In the genomic region with DNA sequence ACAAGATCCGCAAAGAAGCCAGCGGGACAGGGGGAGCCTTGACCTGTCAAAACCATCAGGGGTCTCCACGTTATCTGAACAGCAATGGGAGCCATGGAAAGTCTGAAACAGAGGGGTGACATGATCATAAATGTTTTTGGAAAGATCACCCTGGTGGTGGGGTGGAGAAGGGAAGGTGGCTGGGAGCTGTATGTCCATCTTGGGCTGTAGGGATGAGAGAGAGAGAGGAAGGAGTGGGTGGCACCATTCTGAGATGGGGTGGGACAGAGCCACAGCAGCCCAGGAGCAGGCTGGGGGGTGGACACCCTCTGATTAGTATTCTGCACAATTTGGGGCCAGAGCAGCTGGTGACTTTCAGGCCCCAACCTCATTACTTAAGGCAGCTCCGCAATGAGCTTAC, we compare ENCODE assay signal across 17 cellular contexts. TPM values are rescaled to one million over a fixed set of nuclear protein-coding genes. Genes with fewer than 3 reads are reported as not detected.
DNase-seq lines count a peak whose midpoint lies in the region; ATAC-seq and TF ChIP-seq lines count a peak whose summit lies in the region.
"Had no signal": no experiment of that assay in that cellular context is flagged by ENCODE, and none has a peak within 500 bp of the region (broad histone marks: within the 10 kb centered on the region; RNA-seq: fewer than 3 reads in every experiment).

No MANE protein-coding gene starts in this region.

- H3K9me3 Mint-ChIP-seq in Calu3 (ENCODE audit: low read depth, unreplicated experiment) = peaks cover 5% of the 10 kb centered on the region
- H3K9me3 Mint-ChIP-seq in endothelial cell (ENCODE audit: unreplicated experiment) = no peaks in the 10 kb centered on the region
- H3K9me3 Mint-ChIP-seq in type B pancreatic cell = peaks cover 4% of the 10 kb centered on the region
- H3K9me3 Mint-ChIP-seq: CD4-positive, alpha-beta memory T cell; IgD-negative memory B cell had no signal

- H3K36me3 Mint-ChIP-seq in Calu3 (ENCODE audit: insufficient read depth, unreplicated experiment) = peaks cover 6% of the 10 kb centered on the region
- H3K36me3 Mint-ChIP-seq in endothelial cell (ENCODE audit: low read depth, unreplicated experiment) = peaks cover 3% of the 10 kb centered on the region
- no peaks in the 10 kb centered on the region for H3K36me3 Mint-ChIP-seq in type B pancreatic cell
- H3K36me3 Mint-ChIP-seq: CD14-positive monocyte; CD4-positive, alpha-beta memory T cell; IgD-negative memory B cell had no signal

- H3K27ac ChIP-seq in RWPE2 (ENCODE audit: poor library complexity, severe bottlenecking) = no peak overlapping the region
- H3K27ac ChIP-seq in RWPE1 = no peak overlapping the region
- H3K27ac ChIP-seq: BLaER1 had no signal

- intact Hi-C loops in Calu3 (cut with micrococcal nuclease; ENCODE audit: unreplicated experiment) = no loop called here

- H3K9me3 ChIP-seq in RWPE2 (ENCODE audit: severe bottlenecking) = no peaks in the 10 kb centered on the region
- H3K9me3 ChIP-seq: BLaER1 had no signal

- CTCF ChIA-PET in Calu3 (lab: Charles Lee) = interaction anchor here (1.2 kb wide), 1 partner anchor 24 kb away, joined by 3 read pairs; no protein-coding TSS in a partner anchor
- CTCF ChIA-PET in RWPE1 (lab: Yijun Ruan, JAX) = interaction anchor here (0.6 to 1.2 kb wide), 5 partner anchors 9 to 697 kb away, joined by 3 to 4 read pairs (median 3); no protein-coding TSS in a partner anchor

- no peaks in the 10 kb centered on the region for H3K36me3 ChIP-seq in RWPE2 (ENCODE audit: low read depth)
- H3K36me3 ChIP-seq: BLaER1 had no signal

- H3K4me1 ChIP-seq in RWPE2 (ENCODE audit: insufficient read depth, poor library complexity, severe bottlenecking) = no peaks in the 10 kb centered on the region

- H3K4me3 ChIP-seq in RWPE2 (ENCODE audit: severe bottlenecking) = no peak overlapping the region
- H3K4me3 ChIP-seq: BLaER1, GM23338 had no signal

- no peaks in the 10 kb centered on the region for H3K4me1 Mint-ChIP-seq in Calu3 (ENCODE audit: low read depth, unreplicated experiment)
- H3K4me1 Mint-ChIP-seq in endothelial cell (ENCODE audit: unreplicated experiment) = peaks cover 2% of the 10 kb centered on the region
- peaks cover 5% of the 10 kb centered on the region for H3K4me1 Mint-ChIP-seq in type B pancreatic cell (ENCODE audit: unreplicated experiment)
- H3K4me1 Mint-ChIP-seq: CD14-positive monocyte; CD4-positive, alpha-beta memory T cell; GM23338; IgD-negative memory B cell had no signal

- 0 out of 3 replicates have a peak, but pooled peaks have one; percentile 11 for ATAC-seq in RWPE2 (ENCODE audit: low read depth)
- ATAC-seq: GM23338, HCT116, HepG2 had no signal

- POLR2A ChIA-PET in RWPE1 (lab: Yijun Ruan, JAX; ENCODE audit: low non-redundant PET) = no interaction called here

- H3K27ac Mint-ChIP-seq in Calu3 (ENCODE audit: unreplicated experiment) (no peak overlapping the region), endothelial cell (ENCODE audit: unreplicated experiment) (no peak overlapping the region), type B pancreatic cell (no peak overlapping the region)
- H3K27ac Mint-ChIP-seq: CD14-positive monocyte; CD4-positive, alpha-beta memory T cell; GM23338; IgD-negative memory B cell had no signal

- BruUV-seq in Calu3 (replicated peaks; lab: Mats Ljungman, UMichigan) = no TSS peak

- TF ChIP-seq CTCF in Calu3 (IDR thresholded peaks at IDR 0.05; ENCODE audit: unreplicated experiment) (peak; percentile 34), RWPE2 (IDR thresholded peaks at IDR 0.05; ENCODE audit: poor library complexity, severe bottlenecking) (no peak), endothelial cell (IDR thresholded peaks at IDR 0.05; ENCODE audit: unreplicated experiment) (no peak), type B pancreatic cell (conservative IDR thresholded peaks at IDR 0.05) (peak; percentile 29), RWPE1 (conservative IDR thresholded peaks at IDR 0.05; ENCODE audit: low read depth) (no peak)

- no peak overlapping the region for H3K4me3 Mint-ChIP-seq in Calu3 (ENCODE audit: low read depth, unreplicated experiment)
- H3K4me3 Mint-ChIP-seq in endothelial cell (ENCODE audit: unreplicated experiment) = peak overlapping the region; percentile 16
- H3K4me3 Mint-ChIP-seq in type B pancreatic cell = no peak overlapping the region
- H3K4me3 Mint-ChIP-seq: CD14-positive monocyte; CD4-positive, alpha-beta memory T cell; GM23338; IgD-negative memory B cell had no signal

- H3K27me3 ChIP-seq in RWPE2 (ENCODE audit: insufficient read depth, poor library complexity, severe bottlenecking) = no peaks in the 10 kb centered on the region
- H3K27me3 ChIP-seq: BLaER1 had no signal

- DNase-seq in Calu3 = no peak
- DNase-seq in RWPE2 (ENCODE audit: low spot score) = no peak
- DNase-seq in endothelial cell (ENCODE audit: low spot score) = no peak
- DNase-seq in type B pancreatic cell (ENCODE audit: extremely low spot score, unreplicated experiment) = no peak
- DNase-seq in RWPE1 (ENCODE audit: low spot score) = no peak
- no peak for DNase-seq in glomerular visceral epithelial cell (ENCODE audit: extremely low spot score)
- no peak for DNase-seq in OCI-M2 (lab: John Stamatoyannopoulos, UW; ENCODE audit: unreplicated experiment)
- DNase-seq: AML-193; CD4-positive, alpha-beta memory T cell; DMS79 treated with DMSO at 0.1 percent for 48 hours; GF-D8 had no signal

- H3K27me3 Mint-ChIP-seq in Calu3 (ENCODE audit: unreplicated experiment) (no peaks in the 10 kb centered on the region), endothelial cell (ENCODE audit: unreplicated experiment) (peaks cover 18% of the 10 kb centered on the region), type B pancreatic cell (peaks cover 14% of the 10 kb centered on the region)

RNA-seq across cellular contexts. Expression of gene ANKRD60, which starts 30.1 kb away (rescaled TPM):
- total RNA-seq in Calu3 (2022) (not detected in 2 replicates), endothelial cell (ENCODE audit: unreplicated experiment) (not detected), type B pancreatic cell (ENCODE audit: low replicate concordance) (not detected in 2 replicates)
- total RNA-seq: CD4-positive, alpha-beta memory T cell; GM23338; HepG2 had no signal

Comparison
In these comparisons a context has a peak if more than half of its experiments do, and no peak if none do; other contexts are left out.
1. CTCF ChIP-seq: peak in Calu3 (single experiment) and type B pancreatic cell (single experiment); none in RWPE2 (single experiment), endothelial cell (single experiment) and RWPE1 (single experiment).